20 cellular contexts compared by ENCODE assay signal in genomic region chr12:52452101-52452500, GRCh38. TPM values are rescaled to one million over a fixed set of nuclear protein-coding genes. Genes with fewer than 3 reads are reported as not detected.
DNase-seq lines count a peak whose midpoint lies in the region; ATAC-seq and TF ChIP-seq lines count a peak whose summit lies in the region.
"Had no signal": no experiment of that assay in that cellular context is flagged by ENCODE, and none has a peak within 500 bp of the region (broad histone marks: within the 10 kb centered on the region; RNA-seq: fewer than 3 reads in every experiment).

TSS of gene KRT6B (minus strand) at chr12:52452146. CDS start at chr12:52452078, 68 bp downstream.

- DNase-seq in SK-MEL-5 (ENCODE audit: low read depth, low spot score) (peak; percentile 78), mucosa of descending colon (no peak), NCI-H2171 treated with DMSO at 0.1 percent for 48 hours (lab: John Stamatoyannopoulos, UW) (no peak), left ventricle myocardium superior (no peak)
- DNase-seq in central memory CD4-positive, alpha-beta T cell: no peak
- DNase-seq: CD8-positive, alpha-beta T cell; GF-D8; GM23248; MG63; NCI-H1105; NCI-H1694 treated with DMSO at 0.1 percent for 48 hours; NCI-H446 treated with DMSO at 0.1 percent for 48 hours; NCI-H774; SJCRH30 had no signal

- no peaks in the 10 kb centered on the region for H3K27me3 ChIP-seq in esophagus (ENCODE audit: control insufficient read depth in 1 of 2, insufficient read depth in 2 of 2, low read length in 2 of 2)
- H3K27me3 ChIP-seq: MG63, SJCRH30 had no signal

- H3K4me1 ChIP-seq in esophagus (ENCODE audit: control insufficient read depth in 2 of 2, insufficient read depth in 2 of 2, low read length in 1 of 2): no peaks in the 10 kb centered on the region
- H3K4me1 ChIP-seq in mucosa of descending colon (ENCODE audit: low read depth): peaks cover 8% of the 10 kb centered on the region
- H3K4me1 ChIP-seq: SJCRH30 had no signal

- no peaks in the 10 kb centered on the region for H3K9me3 ChIP-seq in esophagus (ENCODE audit: control insufficient read depth in 2 of 2, insufficient read depth in 1 of 2, low read depth in 1 of 2, low read length in 1 of 2)
- H3K9me3 ChIP-seq in mucosa of descending colon: no peaks in the 10 kb centered on the region
- H3K9me3 ChIP-seq: MG63, SJCRH30 had no signal

- 57 to 72% methylated on average over 6 of the region's 6 CpGs for WGBS in esophagus, 2 donors

- ATAC-seq in mucosa of descending colon: peak; percentile 69
- no peak for ATAC-seq in activated T-helper 17 cell treated with anti-CD3 and anti-CD28 coated beads, Interleukin-2, amount 50 U/mL, for 72 hours (replicated peaks)
- no peak for ATAC-seq in left ventricle myocardium superior
- ATAC-seq: CD8-positive, alpha-beta T cell had no signal

- peaks cover 3% of the 10 kb centered on the region for H3K27me3 Mint-ChIP-seq in activated T-helper 17 cell treated with anti-CD3 and anti-CD28 coated beads, Interleukin-2, amount 50 U/mL, for 72 hours

- H3K4me1 Mint-ChIP-seq in activated T-helper 17 cell treated with anti-CD3 and anti-CD28 coated beads, Interleukin-2, amount 50 U/mL, for 72 hours: no peaks in the 10 kb centered on the region

- no peaks in the 10 kb centered on the region for H3K36me3 Mint-ChIP-seq in activated T-helper 17 cell treated with anti-CD3 and anti-CD28 coated beads, Interleukin-2, amount 50 U/mL, for 72 hours (ENCODE audit: low read depth)
- H3K36me3 Mint-ChIP-seq: CD8-positive, alpha-beta T cell had no signal

- H3K36me3 ChIP-seq in esophagus (ENCODE audit: control insufficient read depth in 2 of 2, insufficient read depth in 2 of 2, low read length in 1 of 2): peaks cover 0 to 5% of the 10 kb centered on the region in 2 donors
- no peaks in the 10 kb centered on the region for H3K36me3 ChIP-seq in mucosa of descending colon (ENCODE audit: low read depth)
- H3K36me3 ChIP-seq: MG63, SJCRH30 had no signal

- intact Hi-C loops in mucosa of descending colon (cut with DNase I, micrococcal nuclease): no loop called here
- intact Hi-C loops in left ventricle myocardium superior (cut with micrococcal nuclease): no loop called here

- H3K4me3 Mint-ChIP-seq in activated T-helper 17 cell treated with anti-CD3 and anti-CD28 coated beads, Interleukin-2, amount 50 U/mL, for 72 hours: no peak within 1 kb of the TSS
- H3K4me3 Mint-ChIP-seq: CD8-positive, alpha-beta T cell had no signal

- no peak within 1 kb of the TSS for H3K27ac Mint-ChIP-seq in activated T-helper 17 cell treated with anti-CD3 and anti-CD28 coated beads, Interleukin-2, amount 50 U/mL, for 72 hours
- H3K27ac Mint-ChIP-seq: CD8-positive, alpha-beta T cell had no signal

- H3K4me3 ChIP-seq in esophagus (ENCODE audit: low read depth in 1 of 2, low read length in 2 of 2) (no peak within 1 kb of the TSS), mucosa of descending colon (no peak within 1 kb of the TSS)
- H3K4me3 ChIP-seq: GM23248, MG63, SJCRH30 had no signal

- in situ Hi-C loops in SK-MEL-5 (cut with HindIII; ENCODE audit: low pct_unique_long_range_greater_than_20kb, low sequenced_read_pairs): no loop called here

- H3K27ac ChIP-seq in esophagus (ENCODE audit: low read depth in 2 of 2, low read length in 1 of 2): peak within 1 kb of the TSS; percentile 61 to 65
- H3K27ac ChIP-seq: GM23248, HL-60, KMS-11, SJCRH30 had no signal

- TF ChIP-seq CTCF in mucosa of descending colon (IDR thresholded peaks at IDR 0.05): no peak

- no peaks in the 10 kb centered on the region for H3K9me3 Mint-ChIP-seq in activated T-helper 17 cell treated with anti-CD3 and anti-CD28 coated beads, Interleukin-2, amount 50 U/mL, for 72 hours
- H3K9me3 Mint-ChIP-seq: CD8-positive, alpha-beta T cell had no signal

RNA-seq across cellular contexts. Expression of gene KRT6B, which starts in this region (rescaled TPM):
- not detected in 2 replicates for total RNA-seq in SK-MEL-5 (2014; rRNA removed; shearing (Covaris generic))
- polyA plus RNA-seq in SK-MEL-5 (2015; cell fraction: cytosol; rRNA removed): not detected in 2 replicates
- polyA plus RNA-seq in SK-MEL-5 (2015; cell fraction: nucleus; rRNA removed): not detected in 2 replicates
- polyA plus RNA-seq in esophagus: 100 to 1,000 TPM; 106 to 453 TPM
- total RNA-seq in mucosa of descending colon: not detected
- total RNA-seq in activated T-helper 17 cell treated with anti-CD3 and anti-CD28 coated beads, Interleukin-2, amount 50 U/mL, for 72 hours: not detected
- total RNA-seq in left ventricle myocardium superior: not detected
- total RNA-seq: CD8-positive, alpha-beta T cell; GM23248; SJCRH30 had no signal
- polyA plus RNA-seq: AG04450, BJ, GM23248 had no signal

Comparison
In these comparisons a context has a peak if more than half of its experiments do, and no peak if none do; other contexts are left out.
1. Peak in DNase-seq in SK-MEL-5; RNA of the gene not detected or under 1 TPM.
2. Peak in ATAC-seq in mucosa of descending colon; RNA of the gene not detected or under 1 TPM.